ENCODE assay signal across 14 cellular contexts in the genomic region with DNA sequence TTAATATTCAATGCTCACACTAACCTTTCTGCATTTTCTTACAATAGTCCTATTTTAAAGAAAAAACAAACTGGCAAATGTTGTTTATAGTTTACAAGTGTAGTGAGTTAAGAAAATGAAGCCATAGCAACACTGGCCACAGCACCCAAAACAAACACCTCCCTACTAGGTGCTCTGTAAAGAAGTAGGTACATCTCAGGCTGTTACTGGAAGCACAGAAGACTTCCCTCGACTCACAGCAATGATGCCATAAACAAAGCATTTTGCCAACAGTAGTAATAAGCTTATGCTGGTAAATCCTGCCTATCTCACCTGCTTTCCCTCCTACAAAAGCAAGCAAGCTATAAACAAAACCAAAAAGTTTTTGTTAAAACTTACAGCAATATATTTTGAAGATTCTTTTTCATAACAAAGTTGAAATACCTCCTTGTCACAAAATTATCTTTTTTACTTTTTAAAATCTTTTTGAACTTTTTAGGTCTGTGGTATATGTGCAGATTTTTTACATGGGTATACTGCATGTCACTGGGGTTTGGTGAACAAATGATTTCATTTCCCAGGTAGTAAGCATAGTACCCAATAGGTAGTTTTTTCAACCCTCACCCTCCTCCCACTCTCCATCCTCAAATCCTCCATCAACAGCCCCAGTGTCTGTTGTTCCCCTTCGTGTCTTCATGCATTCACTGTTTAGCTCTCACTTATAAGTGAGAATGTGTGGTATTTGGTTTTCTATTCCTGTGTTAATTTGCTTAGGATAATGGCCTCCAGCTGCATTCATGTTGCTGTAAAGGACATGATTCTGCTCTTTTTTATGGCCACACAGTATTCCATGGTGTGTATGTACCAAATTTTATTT. TPM values are rescaled to one million over a fixed set of nuclear protein-coding genes. Genes with fewer than 3 reads are reported as not detected.
DNase-seq lines count a peak whose midpoint lies in the region; ATAC-seq, FAIRE-seq and TF ChIP-seq lines count a peak whose summit lies in the region.
"Had no signal": no experiment of that assay in that cellular context is flagged by ENCODE, and none has a peak within 500 bp of the region (broad histone marks: within the 10 kb centered on the region; RNA-seq: fewer than 3 reads in every experiment).

No MANE protein-coding gene starts in this region.

- no peak for FAIRE-seq in D721Med (lab: Jason Lieb, UNC)

- H3K4me1 Mint-ChIP-seq in activated T-cell treated with anti-CD3 and anti-CD28 coated beads, Interleukin-2, amount 50 U/mL, for 24 hours (ENCODE audit: low read depth), result peaks cover 78% of the 10 kb centered on the region
- peaks cover 50% of the 10 kb centered on the region for H3K4me1 Mint-ChIP-seq in activated T-cell treated with anti-CD3 and anti-CD28 coated beads, Interleukin-2, amount 50 U/mL, for 4 hours (ENCODE audit: low read depth)
- peaks cover 27% of the 10 kb centered on the region for H3K4me1 Mint-ChIP-seq in activated T-helper 17 cell treated with anti-CD3 and anti-CD28 coated beads, Interleukin-2, amount 50 U/mL, for 72 hours
- H3K4me1 Mint-ChIP-seq in progenitor cell of endocrine pancreas (ENCODE audit: low read depth), result no peaks in the 10 kb centered on the region

- no peaks in the 10 kb centered on the region for H3K9me3 Mint-ChIP-seq in activated T-cell treated with anti-CD3 and anti-CD28 coated beads, Interleukin-2, amount 50 U/mL, for 24 hours
- H3K9me3 Mint-ChIP-seq in activated T-cell treated with anti-CD3 and anti-CD28 coated beads, Interleukin-2, amount 50 U/mL, for 4 hours, result no peaks in the 10 kb centered on the region
- no peaks in the 10 kb centered on the region for H3K9me3 Mint-ChIP-seq in activated T-helper 17 cell treated with anti-CD3 and anti-CD28 coated beads, Interleukin-2, amount 50 U/mL, for 72 hours
- peaks cover 3% of the 10 kb centered on the region for H3K9me3 Mint-ChIP-seq in progenitor cell of endocrine pancreas (ENCODE audit: low read depth)
- H3K9me3 Mint-ChIP-seq: activated naive CD4-positive, alpha-beta T cell treated with anti-CD3 and anti-CD28 coated beads for 36 hours had no signal

- peaks cover 25% of the 10 kb centered on the region for H3K36me3 Mint-ChIP-seq in activated T-cell treated with anti-CD3 and anti-CD28 coated beads, Interleukin-2, amount 50 U/mL, for 24 hours (ENCODE audit: low read depth)
- H3K36me3 Mint-ChIP-seq in activated T-cell treated with anti-CD3 and anti-CD28 coated beads, Interleukin-2, amount 50 U/mL, for 4 hours (ENCODE audit: insufficient read depth), result peaks cover 13% of the 10 kb centered on the region
- peaks cover 10% of the 10 kb centered on the region for H3K36me3 Mint-ChIP-seq in activated T-helper 17 cell treated with anti-CD3 and anti-CD28 coated beads, Interleukin-2, amount 50 U/mL, for 72 hours (ENCODE audit: low read depth)
- H3K36me3 Mint-ChIP-seq in progenitor cell of endocrine pancreas (ENCODE audit: insufficient read depth), result peaks cover 19% of the 10 kb centered on the region

- ATAC-seq in activated T-cell treated with anti-CD3 and anti-CD28 coated beads, Interleukin-2, amount 50 U/mL, for 4 hours, result no peak
- ATAC-seq in HG02885 (IDR thresholded peaks at IDR 0.05; ENCODE audit: poor library complexity, unreplicated experiment) (peak; percentile 40), GM18505 (IDR thresholded peaks at IDR 0.05; ENCODE audit: unreplicated experiment) (no peak)
- no peak for ATAC-seq in activated T-helper 17 cell treated with anti-CD3 and anti-CD28 coated beads, Interleukin-2, amount 50 U/mL, for 72 hours (replicated peaks)

- peak overlapping the region; percentile 22 for H3K27ac Mint-ChIP-seq in activated T-cell treated with anti-CD3 and anti-CD28 coated beads, Interleukin-2, amount 50 U/mL, for 24 hours
- peak overlapping the region; percentile 39 for H3K27ac Mint-ChIP-seq in activated T-helper 17 cell treated with anti-CD3 and anti-CD28 coated beads, Interleukin-2, amount 50 U/mL, for 72 hours
- H3K27ac Mint-ChIP-seq in progenitor cell of endocrine pancreas, result peak overlapping the region; percentile 69
- H3K27ac Mint-ChIP-seq: activated naive CD4-positive, alpha-beta T cell treated with anti-CD3 and anti-CD28 coated beads for 36 hours; T-helper 2 cell treated with Interferon-gamma antibody and Interleukin-4, amounts not matched to agents 5 μg/mL and 100 μg/mL, for 36 hours had no signal

- no peak for TF ChIP-seq POLR2A in GM18505 (IDR thresholded peaks at IDR 0.05; ENCODE audit: borderline replicate concordance, extremely low read depth, insufficient read depth, insufficient read length)

- TF ChIP-seq CTCF in progenitor cell of endocrine pancreas (IDR thresholded peaks at IDR 0.05; ENCODE audit: unreplicated experiment), result no peak
- TF ChIP-seq CTCF in D721Med (IDR thresholded peaks at IDR 0.05; ENCODE audit: insufficient read depth, missing control alignments), result no peak

- no peak for DNase-seq in activated T-cell treated with anti-CD3 and anti-CD28 coated beads, Interleukin-2, amount 50 U/mL, for 24 hours
- DNase-seq in activated T-cell treated with anti-CD3 and anti-CD28 coated beads, Interleukin-2, amount 50 U/mL, for 4 hours, result no peak
- no peak for DNase-seq in progenitor cell of endocrine pancreas (ENCODE audit: low spot score, unreplicated experiment)
- no peak for DNase-seq in NCI-H146 (lab: John Stamatoyannopoulos, UW)
- DNase-seq in D721Med (ENCODE audit: insufficient read length, low spot score), result no peak
- DNase-seq: activated CD4-positive, alpha-beta T cell treated with anti-CD3 and anti-CD28 coated beads, Interleukin-2, amount 50 U/mL, for 4 hours; activated naive CD4-positive, alpha-beta T cell treated with anti-CD3 and anti-CD28 coated beads for 36 hours; psoas muscle; stimulated activated CD4-positive, alpha-beta T cell treated with anti-CD3 and anti-CD28 coated beads, Interleukin-2, amount 100 ng/mL, for 24 hours; upper lobe of left lung had no signal

- no peak overlapping the region for H3K4me3 Mint-ChIP-seq in activated T-cell treated with anti-CD3 and anti-CD28 coated beads, Interleukin-2, amount 50 U/mL, for 24 hours
- H3K4me3 Mint-ChIP-seq in activated T-cell treated with anti-CD3 and anti-CD28 coated beads, Interleukin-2, amount 50 U/mL, for 4 hours, result no peak overlapping the region
- no peak overlapping the region for H3K4me3 Mint-ChIP-seq in activated T-helper 17 cell treated with anti-CD3 and anti-CD28 coated beads, Interleukin-2, amount 50 U/mL, for 72 hours
- no peak overlapping the region for H3K4me3 Mint-ChIP-seq in progenitor cell of endocrine pancreas (ENCODE audit: low read depth)
- H3K4me3 Mint-ChIP-seq: activated naive CD4-positive, alpha-beta T cell treated with anti-CD3 and anti-CD28 coated beads for 36 hours; T-helper 2 cell treated with Interferon-gamma antibody and Interleukin-4, amounts not matched to agents 5 μg/mL and 100 μg/mL, for 36 hours had no signal

- H3K27me3 Mint-ChIP-seq in activated T-cell treated with anti-CD3 and anti-CD28 coated beads, Interleukin-2, amount 50 U/mL, for 24 hours, result no peaks in the 10 kb centered on the region
- no peaks in the 10 kb centered on the region for H3K27me3 Mint-ChIP-seq in activated T-cell treated with anti-CD3 and anti-CD28 coated beads, Interleukin-2, amount 50 U/mL, for 4 hours (ENCODE audit: low read depth)
- H3K27me3 Mint-ChIP-seq in activated T-helper 17 cell treated with anti-CD3 and anti-CD28 coated beads, Interleukin-2, amount 50 U/mL, for 72 hours, result no peaks in the 10 kb centered on the region
- H3K27me3 Mint-ChIP-seq in progenitor cell of endocrine pancreas, result no peaks in the 10 kb centered on the region

RNA-seq across cellular contexts. Expression of a gene that starts 28.4 kb away (rescaled TPM):
- total RNA-seq in activated T-cell treated with anti-CD3 and anti-CD28 coated beads, Interleukin-2, amount 50 U/mL, for 4 hours, result 10 to 100 TPM; 51.4 to 56.7 (median 51.5) TPM
- 10 to 100 TPM; 36.1 to 46.2 TPM for total RNA-seq in activated T-helper 17 cell treated with anti-CD3 and anti-CD28 coated beads, Interleukin-2, amount 50 U/mL, for 72 hours
- total RNA-seq in progenitor cell of endocrine pancreas, result 85.1 and 85.3 TPM in 2 replicates

RNA-seq across cellular contexts. Expression of a gene that starts 57.6 kb away (rescaled TPM):
- 10 to 100 TPM; 20.7 to 24.9 (median 23.7) TPM for total RNA-seq in activated T-cell treated with anti-CD3 and anti-CD28 coated beads, Interleukin-2, amount 50 U/mL, for 4 hours
- 10 to 100 TPM; 17.8 to 21.8 TPM for total RNA-seq in activated T-helper 17 cell treated with anti-CD3 and anti-CD28 coated beads, Interleukin-2, amount 50 U/mL, for 72 hours
- total RNA-seq in progenitor cell of endocrine pancreas, result 20.3 and 22.4 TPM in 2 replicates
